8 cellular contexts compared by ENCODE assay signal in genomic region chr22:19986410-19987341, GRCh38. TPM values are rescaled to one million over a fixed set of nuclear protein-coding genes. Genes with fewer than 3 reads are reported as not detected.
A peak's percentile ranks its signal among the peaks of the same experiment; 100 is the strongest.
DNase-seq lines count a peak whose midpoint lies in the region; ATAC-seq and TF ChIP-seq lines count a peak whose summit lies in the region.

No MANE protein-coding gene starts in this region.

- no peak overlapping the region for H3K18ac ChIP-seq in IMR-90 (ENCODE audit: low read depth, low read length)

- H3K9me3 ChIP-seq in IMR-90 (ENCODE audit: control insufficient read depth, insufficient read depth, low read length): no peaks in the 10 kb centered on the region
- no peaks in the 10 kb centered on the region for H3K9me3 ChIP-seq in SJCRH30 (replicated peaks)

- peak overlapping the region; percentile 92 for H2AFZ ChIP-seq in IMR-90 (replicated peaks; ENCODE audit: low read length, poor library complexity)

- H2BK120ac ChIP-seq in IMR-90 (ENCODE audit: low read depth, low read length): no peak overlapping the region

- 0% methylated on average over 33 of the region's 76 CpGs; no CpG with 5 or more reads in 1 of the 2 experiments for WGBS in IMR-90 (ENCODE audit: extremely low coverage in 2 of 2, insufficient read length in 1 of 2), 2 experiments

- H3K23ac ChIP-seq in IMR-90 (ENCODE audit: low read depth, low read length): peak overlapping the region; percentile 16; the same call in 1 of the 2 replicates

- TF ChIP-seq RAD21 in IMR-90 (IDR thresholded peaks at IDR 0.05; ENCODE audit: low read length): no peak

- peak; percentile 98 for DNase-seq in GM03348 (ENCODE audit: low spot score)
- peak; percentile 61 for DNase-seq in IMR-90
- peak; percentile 78 for DNase-seq in SJCRH30
- peak; percentile 61 for DNase-seq in activated naive CD4-positive, alpha-beta T cell treated with anti-CD3 and anti-CD28 coated beads, Interleukin-2, amount 50 U/mL, for 16 hours
- DNase-seq in germinal center (ENCODE audit: low spot score): peak; percentile 96
- DNase-seq in nucleus accumbens (lab: John Stamatoyannopoulos, UW): peak in 40 of 56 donors; percentile 14 to 83 (median 44)
- no peak for DNase-seq in cortex of kidney (lab: John Stamatoyannopoulos, UW)

- H3K14ac ChIP-seq in IMR-90 (replicated peaks; ENCODE audit: low read depth, low read length): peak overlapping the region; percentile 25; the same call in 1 of the 2 replicates

- H2BK15ac ChIP-seq in IMR-90 (ENCODE audit: low read depth, low read length): no peak overlapping the region

- H3K4me3 ChIP-seq in IMR-90 (ENCODE audit: insufficient read depth, low read depth, low read length) (peak overlapping the region; percentile 96), SJCRH30 (peak overlapping the region; percentile 66)

- H3K27me3 ChIP-seq in IMR-90 (ENCODE audit: control insufficient read depth, insufficient read depth, low read length): no peaks in the 10 kb centered on the region
- H3K27me3 ChIP-seq in SJCRH30: no peaks in the 10 kb centered on the region

- POLR2A ChIA-PET in IMR-90 (lab: Charles Lee; ENCODE audit: unreplicated experiment): no interaction called here

- no peak for TF ChIP-seq CTCF in IMR-90 (conservative IDR thresholded peaks at IDR 0.05; ENCODE audit: low read depth, low read length)

- peak overlapping the region; percentile 49; the same call in 1 of the 2 replicates for H3K4ac ChIP-seq in IMR-90 (ENCODE audit: low read depth, low read length)

- in situ Hi-C loops in IMR-90 (cut with MboI; ENCODE audit: low sequenced_read_pairs): no loop called here

- peak overlapping the region; percentile 50; the same call in 1 of the 2 replicates for H3K27ac ChIP-seq in IMR-90 (ENCODE audit: insufficient read depth, low read length)
- H3K27ac ChIP-seq in SJCRH30: no peak overlapping the region; the same call in 1 of the 2 replicates
- peak overlapping the region; percentile 12 for H3K27ac ChIP-seq in temporal lobe (ENCODE audit: low read depth, low read length)

- peaks cover 18% of the 10 kb centered on the region; the same call in 1 of the 2 replicates for H4K20me1 ChIP-seq in IMR-90 (ENCODE audit: insufficient read depth, low read length)

- ATAC-seq in IMR-90 (ENCODE audit: low read depth): peak; percentile 93

- H3K4me1 ChIP-seq in IMR-90 (ENCODE audit: control insufficient read depth, insufficient read depth, low read length) (peaks cover 18% of the 10 kb centered on the region), SJCRH30 (peaks cover 37% of the 10 kb centered on the region)

- H3K79me1 ChIP-seq in IMR-90 (ENCODE audit: low read depth in 1 of 2, low read length in 2 of 2): peaks cover 4 to 37% of the 10 kb centered on the region in 2 experiments; a peak in 3 of 4 replicates

- dilution Hi-C loops in IMR-90 (cut with HindIII; ENCODE audit: low sequenced_read_pairs, unreplicated experiment): no loop called here

- no peak overlapping the region for H2BK5ac ChIP-seq in IMR-90 (ENCODE audit: low read depth, low read length, poor library complexity, severe bottlenecking)

- peak overlapping the region; percentile 97 for H2AK9ac ChIP-seq in IMR-90 (replicated peaks; ENCODE audit: low read depth, low read length, poor library complexity)

- H2AK5ac ChIP-seq in IMR-90 (ENCODE audit: low read depth, low read length): peak overlapping the region; percentile 64; the same call in 1 of the 2 replicates

- BruUV-seq in IMR-90 (replicated peaks; lab: Mats Ljungman, UMichigan): no TSS peak

- intact Hi-C loops in IMR-90 (cut with micrococcal nuclease): no loop called here

- no peaks in the 10 kb centered on the region for H3K36me3 ChIP-seq in IMR-90 (ENCODE audit: control insufficient read depth, insufficient read depth, low read length)
- H3K36me3 ChIP-seq in SJCRH30: no peaks in the 10 kb centered on the region

- H3K56ac ChIP-seq in IMR-90 (ENCODE audit: extremely low read depth, insufficient read depth, low read length): no peak overlapping the region

- TF ChIP-seq POLR2A in IMR-90 (IDR thresholded peaks at IDR 0.05; ENCODE audit: low read depth, low read length): peak; percentile 61; the same call in 1 of the 2 replicates

- peak overlapping the region; percentile 86 for H3K4me2 ChIP-seq in IMR-90 (ENCODE audit: low read depth, low read length)

- no peak overlapping the region for H4K91ac ChIP-seq in IMR-90 (ENCODE audit: insufficient read depth, low read depth, low read length)

- H4K8ac ChIP-seq in IMR-90 (ENCODE audit: low read depth in 2 of 2, low read length in 2 of 2): peak overlapping the region in 1 of 2 experiments; percentile 55; a peak in 2 of 4 replicates

- peak overlapping the region; percentile 61 for H3K9ac ChIP-seq in IMR-90 (ENCODE audit: low read depth, low read length)

- no peak overlapping the region for H4K5ac ChIP-seq in IMR-90 (ENCODE audit: low read depth, low read length)

- no peak overlapping the region for H2BK20ac ChIP-seq in IMR-90 (ENCODE audit: low read depth, low read length)

- H3K9me1 ChIP-seq in IMR-90 (ENCODE audit: insufficient read depth, low read length): peaks cover 17% of the 10 kb centered on the region

- CTCF ChIA-PET in IMR-90 (lab: Yijun Ruan, JAX): interaction anchor here (1.4 kb wide), 1 partner anchor 27 kb away, joined by 5 read pairs; no protein-coding TSS in a partner anchor

TF ChIP-seq in IMR-90, 13 proteins besides CTCF, POLR2A, EP300 and RAD21:
- TF ChIP-seq NFE2L2 (IDR thresholded peaks at IDR 0.05; ENCODE audit: low read depth, low read length) (no peak), SMC3 (IDR thresholded peaks at IDR 0.05; ENCODE audit: low read depth, low read length) (no peak), USF2 (IDR thresholded peaks at IDR 0.05; ENCODE audit: low read depth, low read length) (peak; percentile 91), RCOR1 (IDR thresholded peaks at IDR 0.05; ENCODE audit: insufficient replicate concordance, low read length) (no peak), BHLHE40 (IDR thresholded peaks at IDR 0.05; ENCODE audit: low read depth, low read length) (peak; percentile 95), MAZ (IDR thresholded peaks at IDR 0.05; ENCODE audit: borderline replicate concordance, low read depth, low read length) (peak; percentile 65; the same call in 1 of the 2 replicates)
TF ChIP-seq in IMR-90: peak in this region for 3.

RNA-seq across cellular contexts. Expression of gene ARVCF, which starts 29.9 kb away (rescaled TPM):
- total RNA-seq in IMR-90 (2012; rRNA removed) (8.6 and 12.2 TPM in 2 replicates), temporal lobe (48.9 TPM)
- polyA plus RNA-seq in IMR-90 (2012; rRNA removed): 14.1 and 18.1 TPM in 2 replicates
- 8.9 and 14.7 TPM in 2 replicates for polyA plus RNA-seq in IMR-90 (2012; cell fraction: cytosol; rRNA removed)
- 46.1 and 149 TPM in 2 replicates for polyA plus RNA-seq in IMR-90 (2012; cell fraction: nucleus; rRNA removed; ENCODE audit: low replicate concordance)
- total RNA-seq in SJCRH30 (2014; rRNA removed; shearing (Covaris generic)): 4.2 and 9.0 TPM in 2 replicates

RNA-seq across cellular contexts. Expression of gene TANGO2, which starts 34.2 kb away (rescaled TPM):
- total RNA-seq in IMR-90 (2012; rRNA removed) (60.5 and 75.1 TPM in 2 replicates), temporal lobe (8.1 TPM)
- polyA plus RNA-seq in IMR-90 (2012; rRNA removed): 43.2 and 45.1 TPM in 2 replicates
- 33.0 and 52.8 TPM in 2 replicates for polyA plus RNA-seq in IMR-90 (2012; cell fraction: cytosol; rRNA removed)
- 45.9 and 91.8 TPM in 2 replicates for polyA plus RNA-seq in IMR-90 (2012; cell fraction: nucleus; rRNA removed; ENCODE audit: low replicate concordance)
- total RNA-seq in SJCRH30 (2014; rRNA removed; shearing (Covaris generic)): 8.1 and 9.4 TPM in 2 replicates

RNA-seq across cellular contexts. Expression of gene TXNRD2, which starts 45.1 kb away (rescaled TPM):
- total RNA-seq in IMR-90 (2012; rRNA removed): 14.7 and 15.6 TPM in 2 replicates
- 25.7 and 28.4 TPM in 2 replicates for polyA plus RNA-seq in IMR-90 (2012; rRNA removed)
- polyA plus RNA-seq in IMR-90 (2012; cell fraction: cytosol; rRNA removed): 29.7 and 38.9 TPM in 2 replicates
- 47.3 and 92.8 TPM in 2 replicates for polyA plus RNA-seq in IMR-90 (2012; cell fraction: nucleus; rRNA removed; ENCODE audit: low replicate concordance)
- total RNA-seq in SJCRH30 (2014; rRNA removed; shearing (Covaris generic)): 17.0 and 17.2 TPM in 2 replicates
- total RNA-seq in temporal lobe: 11.6 TPM

RNA-seq across cellular contexts. Expression of gene COMT, which starts 45.1 kb away (rescaled TPM):
- 175 and 202 TPM in 2 replicates for total RNA-seq in IMR-90 (2012; rRNA removed)
- 296 and 347 TPM in 2 replicates for polyA plus RNA-seq in IMR-90 (2012; rRNA removed)
- 473 and 691 TPM in 2 replicates for polyA plus RNA-seq in IMR-90 (2012; cell fraction: cytosol; rRNA removed)
- 159 and 329 TPM in 2 replicates for polyA plus RNA-seq in IMR-90 (2012; cell fraction: nucleus; rRNA removed; ENCODE audit: low replicate concordance)
- total RNA-seq in SJCRH30 (2014; rRNA removed; shearing (Covaris generic)): 69.2 and 74.6 TPM in 2 replicates
- total RNA-seq in temporal lobe: 42.8 TPM
